ENCODE assay signal across 32 cellular contexts in the genomic region with DNA sequence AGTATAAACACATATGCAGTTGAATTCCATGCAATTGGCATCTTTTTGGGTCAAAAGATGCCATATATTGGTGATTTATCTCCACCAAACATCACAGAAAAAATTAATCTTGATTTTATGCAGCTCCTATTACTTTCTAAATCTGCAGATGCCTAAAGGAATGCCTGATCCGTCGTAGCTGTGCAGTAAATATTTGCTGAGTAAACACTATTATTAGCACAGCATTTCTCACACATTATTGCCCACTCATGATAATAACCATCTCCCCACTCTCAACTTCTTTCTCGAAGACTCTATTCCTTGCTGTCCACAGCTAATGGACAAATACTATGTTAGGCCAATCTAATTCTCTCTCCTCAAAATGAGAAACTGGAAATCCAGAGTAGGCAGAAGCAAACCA.
"Had no signal": no experiment of that assay in that cellular context is flagged by ENCODE, and none has a peak within 500 bp of the region (broad histone marks: within the 10 kb centered on the region; RNA-seq: fewer than 3 reads in every experiment).

No MANE protein-coding gene starts in this region.

- H3K4me3 ChIP-seq: adrenal gland, body of pancreas, cardiac muscle cell had no signal

- H3K36me3 ChIP-seq: adrenal gland, cardiac muscle cell had no signal

- ATAC-seq: activated CD8-positive, alpha-beta T cell treated with anti-CD3 and anti-CD28 coated beads for 36 hours; activated naive CD4-positive, alpha-beta T cell treated with anti-CD3 and anti-CD28 coated beads, Interleukin-2, amount 50 U/mL, for 72 hours; activated T-cell treated with anti-CD3 and anti-CD28 coated beads, Interleukin-2, amount 50 U/mL, for 4 hours; activated T-cell treated with anti-CD3 and anti-CD28 coated beads, Interleukin-2, amount 50 U/mL, for 72 hours; activated T-helper 17 cell treated with anti-CD3 and anti-CD28 coated beads, Interleukin-2, amount 50 U/mL, for 72 hours; body of pancreas; T-helper 17 cell had no signal

- H3K27ac ChIP-seq: adrenal gland, body of pancreas, cardiac muscle cell, VCaP had no signal

- DNase-seq: activated B cell treated with CpG ODN at 0.5 μM for 24 hours; activated CD4-positive, alpha-beta memory T cell treated with anti-CD3 and anti-CD28 coated beads for 36 hours; activated CD4-positive, alpha-beta T cell treated with anti-CD3 and anti-CD28 coated beads for 4 hours; activated CD4-positive, alpha-beta T cell treated with anti-CD3 and anti-CD28 coated beads, Interleukin-2, amount 10 ng/mL, durations not matched to agents 24 days and 14 days; activated CD4-positive, alpha-beta T cell treated with anti-CD3 and anti-CD28 coated beads, Interleukin-2, amount 50 U/mL, for 1 hour; activated CD4-positive, alpha-beta T cell treated with anti-CD3 and anti-CD28 coated beads, Interleukin-2, amount 50 U/mL, for 4 hours; activated CD4-positive, CD25-positive, alpha-beta regulatory T cell treated with anti-CD3 and anti-CD28 coated beads, Interleukin-2, amount 50 U/mL, for 72 hours; activated CD8-positive, alpha-beta memory T cell treated with anti-CD3 and anti-CD28 coated beads, Interleukin-2, amount 50 U/mL, for 4 hours; activated CD8-positive, alpha-beta T cell treated with anti-CD3 and anti-CD28 coated beads for 36 hours; activated effector memory CD4-positive, alpha-beta T cell treated with anti-CD3 and anti-CD28 coated beads, Interleukin-2, amount 50 U/mL, for 16 hours; activated gamma-delta T cell treated with Interleukin-2 at 50 U/mL for 16 hours; activated naive CD4-positive, alpha-beta T cell; activated naive CD4-positive, alpha-beta T cell treated with anti-CD3 and anti-CD28 coated beads for 36 hours; activated naive CD4-positive, alpha-beta T cell treated with anti-CD3 and anti-CD28 coated beads, Interleukin-2, amount 50 U/mL, for 16 hours; activated naive CD8-positive, alpha-beta T cell treated with anti-CD3 and anti-CD28 coated beads for 36 hours; activated T-cell treated with anti-CD3 and anti-CD28 coated beads for 4 hours; activated T-cell treated with anti-CD3 and anti-CD28 coated beads, Interleukin-2, amount 50 U/mL, for 1 hour; activated T-cell treated with anti-CD3 and anti-CD28 coated beads, Interleukin-2, amount 50 U/mL, for 4 hours; activated T-cell treated with anti-CD3 and anti-CD28 coated beads, Interleukin-2, amount 50 U/mL, for 72 hours; adrenal gland; amniotic stem cell; aorta; body of pancreas; caudate nucleus; cerebellar nuclear complex; T-helper 17 cell had no signal

- H3K27me3 ChIP-seq: adrenal gland, body of pancreas, cardiac muscle cell had no signal

- FAIRE-seq: astrocyte, bronchial epithelial cell had no signal

- H3K9me3 ChIP-seq: adrenal gland, body of pancreas had no signal

- H3K4me1 ChIP-seq: adrenal gland, body of pancreas had no signal
